In genomic region chr5:81579525-81579924, GRCh38 we compare ENCODE assay signal across 1 cellular context.
TF ChIP-seq lines count a peak whose summit lies in the region.

No MANE protein-coding gene starts in this region.

TF ChIP-seq in HepG2, 621 proteins besides CTCF, POLR2A, EP300 and RAD21 (continued from another document):
- no peak for TF ChIP-seq ZNF646 (CRISPR knock-in tag; IDR thresholded peaks at IDR 0.05)
- TF ChIP-seq CENPT (CRISPR knock-in tag; IDR thresholded peaks at IDR 0.05; ENCODE audit: low read depth) = no peak
